ENCODE assay signal across 8 cellular contexts in genomic region chr2:24491626-24492282, GRCh38. TPM values are rescaled to one million over a fixed set of nuclear protein-coding genes. Genes with fewer than 3 reads are reported as not detected.
DNase-seq lines count a peak whose midpoint lies in the region; ATAC-seq lines count a peak whose summit lies in the region.

No MANE protein-coding gene starts in this region.

- no peaks in the 10 kb centered on the region for H3K9me3 ChIP-seq in naive thymus-derived CD4-positive, alpha-beta T cell (ENCODE audit: control insufficient read depth in 2 of 3, low read length in 3 of 3)

- ATAC-seq in HG03025 (IDR thresholded peaks at IDR 0.05; ENCODE audit: low FRiP score, unreplicated experiment) (peak; percentile 44), esophagus mucosa (peak; percentile 25)
- peak; percentile 50 for ATAC-seq in naive thymus-derived CD4-positive, alpha-beta T cell
- ATAC-seq in stimulated activated memory B cell treated with anti-CD40 and anti-IgM and Interleukin-4, amounts not matched to agents 10 μg/mL and 1 μg/mL and 100 μg/mL, for 72 hours = peak; percentile 68

- H3K27ac Mint-ChIP-seq in activated T-cell treated with anti-CD3 and anti-CD28 coated beads, Interleukin-2, amount 50 U/mL, for 24 hours = peak overlapping the region; percentile 85
- peak overlapping the region; percentile 29 to 87 (median 77) for H3K27ac Mint-ChIP-seq in naive thymus-derived CD4-positive, alpha-beta T cell
- peak overlapping the region; percentile 70 for H3K27ac Mint-ChIP-seq in stimulated activated memory B cell treated with anti-CD40 and anti-IgM and Interleukin-4, amounts not matched to agents 10 μg/mL and 1 μg/mL and 100 μg/mL, for 72 hours

- peaks cover 26 to 48% of the 10 kb centered on the region in 2 donors for H3K4me1 ChIP-seq in naive thymus-derived CD4-positive, alpha-beta T cell (ENCODE audit: control insufficient read depth in 2 of 2, insufficient read depth in 2 of 2, low read length in 2 of 2)

- peak overlapping the region; percentile 46 for H3K4me3 ChIP-seq in naive thymus-derived CD4-positive, alpha-beta T cell (ENCODE audit: low read length)

- no peaks in the 10 kb centered on the region for H3K27me3 Mint-ChIP-seq in activated T-cell treated with anti-CD3 and anti-CD28 coated beads, Interleukin-2, amount 50 U/mL, for 24 hours
- peaks cover 0 to 11% (median 0%) of the 10 kb centered on the region in 5 donors for H3K27me3 Mint-ChIP-seq in naive thymus-derived CD4-positive, alpha-beta T cell
- H3K27me3 Mint-ChIP-seq in stimulated activated memory B cell treated with anti-CD40 and anti-IgM and Interleukin-4, amounts not matched to agents 10 μg/mL and 1 μg/mL and 100 μg/mL, for 72 hours = no peaks in the 10 kb centered on the region

- peaks cover 8% of the 10 kb centered on the region for H3K36me3 Mint-ChIP-seq in activated T-cell treated with anti-CD3 and anti-CD28 coated beads, Interleukin-2, amount 50 U/mL, for 24 hours (ENCODE audit: low read depth)
- H3K36me3 Mint-ChIP-seq in naive thymus-derived CD4-positive, alpha-beta T cell = peaks cover 0 to 5% (median 0%) of the 10 kb centered on the region in 5 donors
- no peaks in the 10 kb centered on the region for H3K36me3 Mint-ChIP-seq in stimulated activated memory B cell treated with anti-CD40 and anti-IgM and Interleukin-4, amounts not matched to agents 10 μg/mL and 1 μg/mL and 100 μg/mL, for 72 hours

- H3K4me3 Mint-ChIP-seq in activated T-cell treated with anti-CD3 and anti-CD28 coated beads, Interleukin-2, amount 50 U/mL, for 24 hours = peak overlapping the region; percentile 84
- peak overlapping the region; percentile 73 to 93 (median 84) for H3K4me3 Mint-ChIP-seq in naive thymus-derived CD4-positive, alpha-beta T cell
- peak overlapping the region; percentile 78 for H3K4me3 Mint-ChIP-seq in stimulated activated memory B cell treated with anti-CD40 and anti-IgM and Interleukin-4, amounts not matched to agents 10 μg/mL and 1 μg/mL and 100 μg/mL, for 72 hours

- no peaks in the 10 kb centered on the region for H3K9me3 Mint-ChIP-seq in activated T-cell treated with anti-CD3 and anti-CD28 coated beads, Interleukin-2, amount 50 U/mL, for 24 hours
- H3K9me3 Mint-ChIP-seq in naive thymus-derived CD4-positive, alpha-beta T cell = peaks cover 0 to 2% (median 0%) of the 10 kb centered on the region in 11 donors
- no peaks in the 10 kb centered on the region for H3K9me3 Mint-ChIP-seq in stimulated activated memory B cell treated with anti-CD40 and anti-IgM and Interleukin-4, amounts not matched to agents 10 μg/mL and 1 μg/mL and 100 μg/mL, for 72 hours

- H3K27me3 ChIP-seq in naive thymus-derived CD4-positive, alpha-beta T cell (ENCODE audit: control insufficient read depth in 2 of 2, insufficient read depth in 2 of 2, low read length in 2 of 2) = no peaks in the 10 kb centered on the region

- H3K27ac ChIP-seq in naive thymus-derived CD4-positive, alpha-beta T cell (ENCODE audit: low read depth, low read length) = peak overlapping the region; percentile 75

- H3K4me1 Mint-ChIP-seq in activated T-cell treated with anti-CD3 and anti-CD28 coated beads, Interleukin-2, amount 50 U/mL, for 24 hours (ENCODE audit: low read depth) = peaks cover 59% of the 10 kb centered on the region
- peaks cover 49 to 69% (median 66%) of the 10 kb centered on the region in 7 donors for H3K4me1 Mint-ChIP-seq in naive thymus-derived CD4-positive, alpha-beta T cell
- peaks cover 62% of the 10 kb centered on the region for H3K4me1 Mint-ChIP-seq in stimulated activated memory B cell treated with anti-CD40 and anti-IgM and Interleukin-4, amounts not matched to agents 10 μg/mL and 1 μg/mL and 100 μg/mL, for 72 hours

- CTCF ChIA-PET in naive thymus-derived CD4-positive, alpha-beta T cell (lab: Charles Lee) = interaction anchor here (0.7 kb wide), 1 partner anchor 25 kb away, joined by 3 read pairs; no protein-coding TSS in a partner anchor

- intact Hi-C loops in naive thymus-derived CD4-positive, alpha-beta T cell (cut with micrococcal nuclease) = loop anchor here (1.0 to 5.0 kb wide), 11 partner anchors 79 to 1386 kb away; partner anchors contain the start of genes ATAD2B (in 2 of the 2), ASXL2 (in 1 of the 2), DTNB (in 1 of the 2) and EFR3B (in 1 of the 2)

- POLR2A ChIA-PET in naive thymus-derived CD4-positive, alpha-beta T cell (lab: Charles Lee) = interaction anchor here (0.5 to 1.9 kb wide), 4 partner anchors 9 to 227 kb away, joined by 3 to 7 read pairs (median 4); no protein-coding TSS in a partner anchor

- H3K36me3 ChIP-seq in naive thymus-derived CD4-positive, alpha-beta T cell (ENCODE audit: control insufficient read depth in 2 of 3, insufficient read depth in 3 of 3, low read length in 3 of 3) = no peaks in the 10 kb centered on the region

- peak; percentile 59 to 77 for DNase-seq in NCI-H2081 (lab: John Stamatoyannopoulos, UW)
- DNase-seq in NCI-H2081 treated with DMSO at 0.1 percent for 48 hours (lab: John Stamatoyannopoulos, UW) = no peak
- DNase-seq in NCI-H82 (lab: John Stamatoyannopoulos, UW) = peak; percentile 91
- peak; percentile 78 for DNase-seq in activated T-cell treated with anti-CD3 and anti-CD28 coated beads, Interleukin-2, amount 50 U/mL, for 24 hours
- DNase-seq in naive thymus-derived CD4-positive, alpha-beta T cell = peak; percentile 43 to 78 (median 66)

RNA-seq across cellular contexts. Expression of gene NCOA1, which starts 0.7 kb away (rescaled TPM):
- total RNA-seq in esophagus mucosa = 27.9 TPM
- 10 to 100 TPM; 20.9 to 72.8 (median 46.6) TPM for total RNA-seq in naive thymus-derived CD4-positive, alpha-beta T cell
- polyA plus RNA-seq in naive thymus-derived CD4-positive, alpha-beta T cell = 10 to 100 TPM; 13.2 to 20.7 TPM
